1 cellular context compared by ENCODE assay signal in the genomic region with DNA sequence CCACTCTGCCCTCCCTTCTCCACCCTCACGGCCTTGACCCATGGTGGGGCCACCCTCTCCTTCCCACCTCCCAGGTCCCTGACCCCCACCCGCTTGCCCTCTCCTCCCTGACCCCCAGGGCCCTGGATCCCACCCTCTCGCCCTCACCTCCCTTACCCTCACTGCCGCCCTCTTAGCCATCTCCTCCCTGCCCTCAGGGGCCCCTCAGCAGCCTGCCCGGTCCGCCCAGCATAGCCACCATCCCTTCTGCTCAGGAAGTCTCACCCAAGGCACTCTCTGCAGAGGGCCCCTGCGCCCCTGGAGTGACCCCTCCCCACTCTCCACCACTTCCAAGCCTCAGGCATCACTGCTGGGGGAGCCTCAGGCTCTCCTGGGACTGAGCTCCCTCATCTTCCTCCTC.
TF ChIP-seq lines count a peak whose summit lies in the region.

No MANE protein-coding gene starts in this region.

TF ChIP-seq in HepG2, 621 proteins besides CTCF, POLR2A, EP300 and RAD21:
- TF ChIP-seq GFI1 (CRISPR knock-in tag; IDR thresholded peaks at IDR 0.05; ENCODE audit: borderline replicate concordance): no peak
- TF ChIP-seq HMG20A (CRISPR knock-in tag; IDR thresholded peaks at IDR 0.05; ENCODE audit: borderline replicate concordance): no peak
- TF ChIP-seq, protein P1, sequence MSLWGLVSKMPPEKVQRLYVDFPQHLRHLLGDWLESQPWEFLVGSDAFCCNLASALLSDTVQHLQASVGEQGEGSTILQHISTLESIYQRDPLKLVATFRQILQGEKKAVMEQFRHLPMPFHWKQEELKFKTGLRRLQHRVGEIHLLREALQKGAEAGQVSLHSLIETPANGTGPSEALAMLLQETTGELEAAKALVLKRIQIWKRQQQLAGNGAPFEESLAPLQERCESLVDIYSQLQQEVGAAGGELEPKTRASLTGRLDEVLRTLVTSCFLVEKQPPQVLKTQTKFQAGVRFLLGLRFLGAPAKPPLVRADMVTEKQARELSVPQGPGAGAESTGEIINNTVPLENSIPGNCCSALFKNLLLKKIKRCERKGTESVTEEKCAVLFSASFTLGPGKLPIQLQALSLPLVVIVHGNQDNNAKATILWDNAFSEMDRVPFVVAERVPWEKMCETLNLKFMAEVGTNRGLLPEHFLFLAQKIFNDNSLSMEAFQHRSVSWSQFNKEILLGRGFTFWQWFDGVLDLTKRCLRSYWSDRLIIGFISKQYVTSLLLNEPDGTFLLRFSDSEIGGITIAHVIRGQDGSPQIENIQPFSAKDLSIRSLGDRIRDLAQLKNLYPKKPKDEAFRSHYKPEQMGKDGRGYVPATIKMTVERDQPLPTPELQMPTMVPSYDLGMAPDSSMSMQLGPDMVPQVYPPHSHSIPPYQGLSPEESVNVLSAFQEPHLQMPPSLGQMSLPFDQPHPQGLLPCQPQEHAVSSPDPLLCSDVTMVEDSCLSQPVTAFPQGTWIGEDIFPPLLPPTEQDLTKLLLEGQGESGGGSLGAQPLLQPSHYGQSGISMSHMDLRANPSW (CRISPR knock-in tag; IDR thresholded peaks at IDR 0.05; ENCODE audit: borderline replicate concordance): no peak
- TF ChIP-seq BRCA1 (CRISPR knock-in tag; IDR thresholded peaks at IDR 0.05): no peak
- no peak for TF ChIP-seq ARNTL (CRISPR knock-in tag; IDR thresholded peaks at IDR 0.05)
- no peak for TF ChIP-seq NPAS2 (CRISPR knock-in tag; IDR thresholded peaks at IDR 0.05; ENCODE audit: borderline replicate concordance)
- TF ChIP-seq NR2C2 (CRISPR knock-in tag; IDR thresholded peaks at IDR 0.05; ENCODE audit: borderline replicate concordance): no peak
- TF ChIP-seq ZNF772 (CRISPR knock-in tag; IDR thresholded peaks at IDR 0.05): no peak
- TF ChIP-seq JUN (CRISPR knock-in tag; IDR thresholded peaks at IDR 0.05): no peak
- no peak for TF ChIP-seq ZNF451 (CRISPR knock-in tag; IDR thresholded peaks at IDR 0.05)
- TF ChIP-seq ZNF383 (CRISPR knock-in tag; IDR thresholded peaks at IDR 0.05; ENCODE audit: borderline replicate concordance): no peak
- no peak for TF ChIP-seq SETDB1 (CRISPR knock-in tag; IDR thresholded peaks at IDR 0.05; ENCODE audit: borderline replicate concordance)
- no peak for TF ChIP-seq ATF3 (CRISPR knock-in tag; IDR thresholded peaks at IDR 0.05)
TF ChIP-seq in HepG2: peak in this region for 0.
